ENCODE assay signal across 8 cellular contexts in the genomic region with DNA sequence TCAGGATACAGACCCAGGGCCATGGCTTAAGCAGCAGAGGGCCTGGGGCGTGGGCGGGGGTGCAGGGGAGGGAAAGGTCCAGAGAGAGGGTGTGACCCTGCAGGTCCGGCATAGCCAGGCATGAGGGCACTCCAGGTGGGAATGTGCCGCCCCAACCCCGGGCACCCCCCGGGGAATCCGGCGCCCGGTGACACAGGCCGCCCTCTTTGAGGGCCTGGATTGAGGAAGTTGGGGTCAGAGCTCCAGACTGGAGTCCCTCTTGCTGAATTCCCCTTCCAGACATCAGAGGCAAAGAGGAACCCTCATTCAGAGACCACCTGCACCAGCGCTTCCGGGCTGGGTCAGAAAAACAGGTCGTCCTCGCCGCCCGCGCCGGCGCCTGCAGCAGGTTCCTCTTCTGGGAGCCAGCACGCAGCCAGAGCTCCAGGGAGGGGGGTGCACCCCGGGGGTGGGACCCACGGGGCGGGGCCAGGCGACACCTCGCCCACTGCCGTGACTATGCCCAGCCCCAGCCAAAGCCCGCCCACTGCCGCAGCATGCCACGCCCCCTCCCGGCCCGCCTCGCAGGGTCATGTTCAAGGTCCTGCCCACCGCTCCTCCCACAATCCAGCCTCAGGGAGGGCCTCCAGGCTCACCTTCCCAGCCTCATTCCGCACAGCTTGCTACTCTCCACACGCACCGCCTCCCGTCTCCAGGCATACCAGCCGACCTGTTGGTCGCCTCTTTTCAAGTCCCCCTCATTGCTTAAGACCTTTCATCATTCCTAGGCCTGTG.
DNase-seq lines count a peak whose midpoint lies in the region; ATAC-seq, FAIRE-seq and TF ChIP-seq lines count a peak whose summit lies in the region.

No MANE protein-coding gene starts in this region.

- intact Hi-C loops in A673 (cut with micrococcal nuclease; ENCODE audit: unreplicated experiment): loop anchor here (5.0 kb wide), 1 partner anchor 94 kb away; no protein-coding TSS in a partner anchor
- intact Hi-C loops in heart left ventricle (cut with DNase I): loop anchor here in 3 of 10 donors (5.0 kb wide), 2 partner anchors 94 to 99 kb away; a partner anchor contains a TSS
- intact Hi-C loops in prostate gland (cut with DNase I): loop anchor here (2.0 kb wide), 1 partner anchor 93 kb away; no protein-coding TSS in a partner anchor
- intact Hi-C loops in transverse colon (cut with DNase I; ENCODE audit: low total_unique reads): no loop called here

- H3K4me1 ChIP-seq in A673 (ENCODE audit: insufficient read depth, low read length, poor library complexity, severe bottlenecking) (peaks cover 16% of the 10 kb centered on the region), heart left ventricle (peaks cover 0 to 34% (median 8%) of the 10 kb centered on the region in 12 donors), prostate gland (replicated peaks) (peaks cover 5% of the 10 kb centered on the region), transverse colon (peaks cover 6 to 28% (median 24%) of the 10 kb centered on the region in 4 donors)

- TF ChIP-seq EP300 in transverse colon (IDR thresholded peaks at IDR 0.05; ENCODE audit: low read depth): no peak

- CTCF ChIA-PET in A673 (lab: Charles Lee) (interaction anchor here (0.6 kb wide), 1 partner anchor 95 kb away, joined by 3 read pairs; no protein-coding TSS in a partner anchor), RWPE1 (lab: Yijun Ruan, JAX) (interaction anchor here (0.7 kb wide), 1 partner anchor 44 kb away, joined by 3 read pairs; no protein-coding TSS in a partner anchor)

- ATAC-seq in HG03432 (IDR thresholded peaks at IDR 0.05; ENCODE audit: unreplicated experiment): peak; percentile 92
- ATAC-seq in heart left ventricle: peak; percentile 96 to 98 (median 98)

- TF ChIP-seq CTCF in A673 (conservative IDR thresholded peaks at IDR 0.05; ENCODE audit: low read depth, low read length) (no peak), RWPE1 (conservative IDR thresholded peaks at IDR 0.05; ENCODE audit: low read depth) (no peak), heart left ventricle (IDR thresholded peaks at IDR 0.05) (no peak), prostate gland (IDR thresholded peaks at IDR 0.05) (peak in 2 of 4 experiments; percentile 27 to 33), transverse colon (IDR thresholded peaks at IDR 0.05) (no peak)

- H3K27me3 ChIP-seq in A673 (replicated peaks; ENCODE audit: insufficient read depth, low read depth, low read length, poor library complexity) (no peaks in the 10 kb centered on the region), heart left ventricle (no peaks in the 10 kb centered on the region), prostate gland (replicated peaks; ENCODE audit: insufficient read depth) (no peaks in the 10 kb centered on the region), transverse colon (no peaks in the 10 kb centered on the region)

- peak; percentile 82 for FAIRE-seq in GM19239 (lab: Jason Lieb, UNC)

- WGBS in heart left ventricle, 4 donors: 28 to 47% (median 43%) methylated on average over 23 to 39 of the region's 39 CpGs
- WGBS in prostate gland: 32% methylated on average over 30 of the region's 39 CpGs
- WGBS in transverse colon (ENCODE audit: low coverage in 1 of 2), 2 donors: 0 to 14% methylated on average over 1 to 25 of the region's 39 CpGs

- in situ Hi-C loops in transverse colon (cut with MboI; ENCODE audit: low pct_ligation_motif_present in 1 of 4, low pct_unique_long_range_greater_than_20kb in 1 of 4, low sequenced_read_pairs in 3 of 4): no loop called here

- H3K9me3 ChIP-seq in A673 (ENCODE audit: low read depth, low read length, poor library complexity, severe bottlenecking) (no peaks in the 10 kb centered on the region), heart left ventricle (no peaks in the 10 kb centered on the region), prostate gland (no peaks in the 10 kb centered on the region), transverse colon (no peaks in the 10 kb centered on the region)

- peak overlapping the region; percentile 31 for H3K4me3 ChIP-seq in A673 (ENCODE audit: low read depth, low read length, poor library complexity, severe bottlenecking)
- peak overlapping the region in 8 of 12 donors; percentile 2 to 31 (median 17) for H3K4me3 ChIP-seq in heart left ventricle
- peak overlapping the region in 1 of 2 donors; percentile 15 for H3K4me3 ChIP-seq in prostate gland
- H3K4me3 ChIP-seq in transverse colon: peak overlapping the region in 3 of 4 donors; percentile 10 to 33 (median 33)

- TF ChIP-seq POLR2A in heart left ventricle (IDR thresholded peaks at IDR 0.05) (no peak), prostate gland (IDR thresholded peaks at IDR 0.05) (peak; percentile 74), transverse colon (IDR thresholded peaks at IDR 0.05) (peak; percentile 90)

- POLR2A ChIA-PET in A673 (lab: Charles Lee; ENCODE audit: low non-redundant PET) (interaction anchor here (0.6 kb wide), 2 partner anchors 49 to 98 kb away, joined by 3 to 4 read pairs; a partner anchor contains a TSS), RWPE1 (lab: Yijun Ruan, JAX; ENCODE audit: low non-redundant PET) (no interaction called here)

- H3K36me3 ChIP-seq in A673 (ENCODE audit: insufficient read depth, low read length, poor library complexity, severe bottlenecking): no peaks in the 10 kb centered on the region
- no peaks in the 10 kb centered on the region for H3K36me3 ChIP-seq in heart left ventricle
- H3K36me3 ChIP-seq in prostate gland: no peaks in the 10 kb centered on the region
- no peaks in the 10 kb centered on the region for H3K36me3 ChIP-seq in transverse colon

- H3K27ac ChIP-seq in A673 (ENCODE audit: low read depth, low read length, poor library complexity, severe bottlenecking) (peak overlapping the region; percentile 51), RWPE1 (no peak overlapping the region), heart left ventricle (peak overlapping the region in 11 of 12 donors; percentile 6 to 75 (median 65)), prostate gland (peak overlapping the region; percentile 60 to 69), transverse colon (peak overlapping the region; percentile 71 to 84 (median 80))

- DNase-seq in A673 (ENCODE audit: low spot score) (peak; percentile 95), GM19239 (ENCODE audit: insufficient read length, low spot score) (peak; percentile 64), RWPE1 (ENCODE audit: low spot score) (peak; percentile 84), activated gamma-delta T cell treated with Interleukin-2 at 50 U/mL for 16 hours (peak; percentile 71), heart left ventricle (peak; percentile 90 to 97 (median 94)), prostate gland (ENCODE audit: low spot score) (peak; percentile 97), transverse colon (peak; percentile 99)

- no TSS peak for BruUV-seq in A673 (replicated peaks; lab: Mats Ljungman, UMichigan)

Comparison
In these comparisons a context has a peak if more than half of its experiments do, and no peak if none do; other contexts are left out.
1. POLR2A ChIP-seq: peak in prostate gland (single experiment) and transverse colon (single experiment); none in heart left ventricle (0 of 2).
2. Peak in every context shown above with its lines, with median percentiles within 50 percentile points of each other: DNase-seq.